Comparison of ENCODE assay signal across 8 cellular contexts in the genomic region with DNA sequence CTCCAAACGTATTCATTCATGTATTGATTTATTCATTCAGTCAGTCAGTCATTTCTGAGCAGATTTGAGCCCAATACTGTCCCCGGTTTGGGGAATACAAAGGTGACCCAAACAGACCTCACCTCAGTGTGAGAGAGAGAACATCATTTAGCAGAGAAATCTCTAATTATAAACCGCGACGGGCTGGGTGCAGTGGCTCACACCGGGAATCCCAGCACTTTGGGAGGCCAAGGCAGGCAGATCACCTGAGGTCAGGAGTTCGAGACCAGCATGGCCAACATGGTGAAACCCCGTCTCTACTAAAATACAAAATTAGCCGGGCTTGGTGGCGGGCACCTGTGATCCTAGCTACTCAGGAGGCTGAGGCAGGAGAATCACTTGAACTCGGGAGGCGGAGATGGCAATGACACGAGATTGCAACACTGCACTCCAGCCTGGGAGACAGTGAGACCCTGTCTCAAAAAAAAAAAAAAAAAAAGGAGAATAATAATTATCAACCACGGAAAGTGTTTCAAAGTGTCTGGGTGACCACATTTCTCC. TPM values are rescaled to one million over a fixed set of nuclear protein-coding genes. Genes with fewer than 3 reads are reported as not detected.
A peak's percentile ranks its signal among the peaks of the same experiment; 100 is the strongest.
DNase-seq lines count a peak whose midpoint lies in the region; ATAC-seq and TF ChIP-seq lines count a peak whose summit lies in the region.
"Not testable (repeated sequence)": the region's sequence is repeated elsewhere in the genome, so short reads cannot be mapped to it uniquely, and the experiment has no call there.

No MANE protein-coding gene starts in this region.

- H3K9me3 Mint-ChIP-seq in T-cell = not testable (repeated sequence)

- 40 to 46% methylated on average over 14 of the region's 14 CpGs for whole genome bisulfite sequencing in esophagus, 2 donors
- 18% methylated on average over 7 of the region's 14 CpGs for WGBS in right lobe of liver (ENCODE audit: insufficient coverage, low coverage, low lambda C conversion rate, missing lambda C conversion rate)

- DNase-seq in GM12864 (ENCODE audit: low read depth); HL-60 (ENCODE audit: low read depth in 1 of 2, low spot score in 1 of 2); T-cell; adipocyte (ENCODE audit: low read depth); uterus: not testable (repeated sequence)
- DNase-seq in right lobe of liver = peak in 1 of 3 donors; percentile 20

- H3K36me3 ChIP-seq in adipocyte (ENCODE audit: control insufficient read depth, insufficient read depth, low read length, severe bottlenecking); esophagus (ENCODE audit: control insufficient read depth in 2 of 2, insufficient read depth in 2 of 2, low read length in 1 of 2); right lobe of liver; rectal smooth muscle tissue (ENCODE audit: control insufficient read depth, insufficient read depth, low read length); uterus: not testable (repeated sequence)

- H3K36me3 Mint-ChIP-seq in T-cell = not testable (repeated sequence)

- H3K27me3 ChIP-seq in HL-60 (ENCODE audit: insufficient read depth, poor library complexity, severe bottlenecking); adipocyte (replicated peaks; ENCODE audit: control insufficient read depth, insufficient read depth, low read length); esophagus (ENCODE audit: control insufficient read depth in 1 of 2, insufficient read depth in 2 of 2, low read length in 2 of 2); right lobe of liver; rectal smooth muscle tissue (ENCODE audit: control insufficient read depth, insufficient read depth, low read length); uterus: not testable (repeated sequence)

- POLR2A ChIA-PET in T-cell (lab: Charles Lee) = not testable (repeated sequence)

- H3K27ac ChIP-seq in HL-60 (replicated peaks) (peak overlapping the region; percentile 27; the same call in 1 of the 2 replicates), esophagus (ENCODE audit: low read depth in 2 of 2, low read length in 1 of 2) (peak overlapping the region; percentile 90 to 93), uterus (peak overlapping the region; percentile 51 to 72)
- not testable (repeated sequence) for H3K27ac ChIP-seq in right lobe of liver; rectal smooth muscle tissue (ENCODE audit: low read depth, low read length)

- intact Hi-C loops in right lobe of liver (cut with DNase I); uterus (cut with DNase I; ENCODE audit: low total_unique reads): not testable (repeated sequence)

- H3K9ac ChIP-seq in adipocyte (ENCODE audit: low read length) = peak overlapping the region; percentile 72
- not testable (repeated sequence) for H3K9ac ChIP-seq in rectal smooth muscle tissue (ENCODE audit: low read length)

- H3K27me3 Mint-ChIP-seq in T-cell = peaks cover 9 to 11% of the 10 kb centered on the region in 2 donors

- H3K4me3 ChIP-seq in GM12864 (ENCODE audit: low read depth, low read length) = peak overlapping the region; percentile 44
- H3K4me3 ChIP-seq in HL-60 (replicated peaks; ENCODE audit: insufficient read depth, low read length) = peak overlapping the region; percentile 70
- H3K4me3 ChIP-seq in adipocyte (ENCODE audit: low read length) = peak overlapping the region; percentile 59
- H3K4me3 ChIP-seq in esophagus (ENCODE audit: low read depth in 1 of 2, low read length in 2 of 2) = peak overlapping the region; percentile 54 to 65
- peak overlapping the region; percentile 54 to 68 (median 55) for H3K4me3 ChIP-seq in right lobe of liver
- peak overlapping the region; percentile 48 for H3K4me3 ChIP-seq in rectal smooth muscle tissue (ENCODE audit: low read length)
- H3K4me3 ChIP-seq in uterus = peak overlapping the region; percentile 42 to 56

- not testable (repeated sequence) for H3K9me3 ChIP-seq in adipocyte (ENCODE audit: control insufficient read depth, low read length); esophagus (ENCODE audit: control insufficient read depth in 2 of 2, insufficient read depth in 1 of 2, low read depth in 1 of 2, low read length in 1 of 2); right lobe of liver; uterus

- not testable (repeated sequence) for TF ChIP-seq CTCF in GM12864 (IDR thresholded peaks at IDR 0.05; ENCODE audit: low read depth, low read length, missing control alignments); HL-60 (IDR thresholded peaks at IDR 0.05; ENCODE audit: insufficient read depth, low read length); right lobe of liver (IDR thresholded peaks at IDR 0.05); uterus (IDR thresholded peaks at IDR 0.05)

- not testable (repeated sequence) for ATAC-seq in T-cell (replicated peaks in 1 of 4); right lobe of liver

- peak overlapping the region; percentile 51 to 71 (median 66) for H3K4me3 Mint-ChIP-seq in T-cell

- not testable (repeated sequence) for H3K27ac Mint-ChIP-seq in T-cell

- CTCF ChIA-PET in T-cell (lab: Charles Lee) = not testable (repeated sequence)

- not testable (repeated sequence) for H3K4me1 ChIP-seq in adipocyte (ENCODE audit: control insufficient read depth, insufficient read depth, low read length); esophagus (ENCODE audit: control insufficient read depth in 2 of 2, insufficient read depth in 2 of 2, low read length in 1 of 2); rectal smooth muscle tissue (ENCODE audit: control insufficient read depth, insufficient read depth, low read length); uterus
- peaks cover 0 to 29% (median 6%) of the 10 kb centered on the region in 4 donors for H3K4me1 ChIP-seq in right lobe of liver

- not testable (repeated sequence) for H3K4me1 Mint-ChIP-seq in T-cell

- TF ChIP-seq POLR2A in right lobe of liver (IDR thresholded peaks at IDR 0.05); uterus (IDR thresholded peaks at IDR 0.05): not testable (repeated sequence)

RNA-seq across cellular contexts. Expression of a gene that starts 1.7 kb away (rescaled TPM):
- total RNA-seq in T-cell (1 to 10 TPM in 3 of 5 donors, under 1 TPM in 2; 0.70 to 2.0 (median 1.1) TPM), right lobe of liver (under 1 TPM in 4 of 6 experiments, not detected in 2; 0.13 to 0.98 (median 0.49) TPM), uterus (1 to 10 TPM in 1 of 4 donors, under 1 TPM in 1, not detected in 2; 0.83 to 1.3 TPM)
- polyA plus RNA-seq in esophagus = 100 to 1,000 TPM; 500 to 620 TPM

RNA-seq across cellular contexts. Expression of a gene that starts 30.7 kb away (rescaled TPM):
- 1,000 to 10,000 TPM in 2 of 5 donors, 100 to 1,000 TPM in 3; 784 to 1,343 (median 947) TPM for total RNA-seq in T-cell
- polyA plus RNA-seq in esophagus = 100 to 1,000 TPM; 317 to 886 TPM
- 100 to 1,000 TPM; 111 to 419 (median 289) TPM for total RNA-seq in right lobe of liver
- 100 to 1,000 TPM in 3 of 4 donors, 10 to 100 TPM in 1; 92.7 to 900 (median 121) TPM for total RNA-seq in uterus

RNA-seq across cellular contexts. Expression of a gene that starts 39.4 kb away (rescaled TPM):
- total RNA-seq in T-cell (10 to 100 TPM; 19.5 to 29.1 (median 26.3) TPM), right lobe of liver (10 to 100 TPM in 4 of 6 experiments, 1 to 10 TPM in 2; 7.3 to 22.8 (median 11.1) TPM), uterus (10 to 100 TPM in 2 of 4 donors, 1 to 10 TPM in 2; 4.6 to 21.6 (median 12.7) TPM)
- polyA plus RNA-seq in esophagus = 10 to 100 TPM; 23.1 to 25.4 TPM

RNA-seq across cellular contexts. Expression of a gene that starts 55.4 kb away (rescaled TPM):
- 100 to 1,000 TPM in 4 of 5 donors, 10 to 100 TPM in 1; 71.8 to 153 (median 131) TPM for total RNA-seq in T-cell
- polyA plus RNA-seq in esophagus = 100 to 1,000 TPM; 361 to 887 TPM
- 100 to 1,000 TPM in 5 of 6 experiments, 10 to 100 TPM in 1; 97.5 to 521 (median 122) TPM for total RNA-seq in right lobe of liver
- total RNA-seq in uterus = 100 to 1,000 TPM in 3 of 4 donors, 10 to 100 TPM in 1; 88.4 to 524 (median 219) TPM
